18 cellular contexts compared by ENCODE assay signal in genomic region chr2:207184348-207184747, GRCh38. TPM values are rescaled to one million over a fixed set of nuclear protein-coding genes. Genes with fewer than 3 reads are reported as not detected.
DNase-seq lines count a peak whose midpoint lies in the region; ATAC-seq, FAIRE-seq and TF ChIP-seq lines count a peak whose summit lies in the region.
"Had no signal": no experiment of that assay in that cellular context is flagged by ENCODE, and none has a peak within 500 bp of the region (broad histone marks: within the 10 kb centered on the region; RNA-seq: fewer than 3 reads in every experiment).

No MANE protein-coding gene starts in this region.

- H3K9ac ChIP-seq in H9 (ENCODE audit: extremely low read depth, insufficient read length, low read length) (no peak overlapping the region), keratinocyte (ENCODE audit: control insufficient read depth, extremely low read depth, insufficient read depth, low read length) (no peak overlapping the region)
- H3K9ac ChIP-seq: neural progenitor cell had no signal

- no peak for ATAC-seq in HG02588 (IDR thresholded peaks at IDR 0.05; ENCODE audit: unreplicated experiment)

- no peak overlapping the region for H3T11ph ChIP-seq in H9 (ENCODE audit: low read length)

- H3K23ac ChIP-seq in H9 (ENCODE audit: insufficient read length, low read depth, low read length), result no peak overlapping the region

- no peaks in the 10 kb centered on the region for H3K36me3 ChIP-seq in keratinocyte (ENCODE audit: control insufficient read depth in 2 of 2, extremely low read depth in 1 of 2, insufficient read depth in 2 of 2, low read length in 2 of 2)
- H3K36me3 ChIP-seq: esophagus muscularis mucosa, neural progenitor cell had no signal

- peak; percentile 51 for FAIRE-seq in keratinocyte (lab: Jason Lieb, UNC)

- dilution Hi-C loops in keratinocyte (cut with MboI; ENCODE audit: extremely low pct_ligation_motif_present, low sequenced_read_pairs), result no loop called here

- H3K36me3 Mint-ChIP-seq in H9 (ENCODE audit: insufficient read depth in 1 of 3, low read depth in 3 of 3), result peaks cover 0 to 4% (median 0%) of the 10 kb centered on the region in 3 experiments; a peak in 1 of 7 replicates
- H3K36me3 Mint-ChIP-seq: neural progenitor cell had no signal

- H4K20me1 ChIP-seq in H9 (ENCODE audit: control insufficient read depth, insufficient read depth, insufficient read length) (no peaks in the 10 kb centered on the region), keratinocyte (ENCODE audit: control insufficient read depth, extremely low read depth, insufficient read depth, low read length) (no peaks in the 10 kb centered on the region)

- no peak overlapping the region for H2BK12ac ChIP-seq in H9 (ENCODE audit: insufficient read length, low read depth, low read length)

- no peak overlapping the region for H2BK5ac ChIP-seq in H9 (ENCODE audit: insufficient read length, low read length)

- H3K79me1 ChIP-seq in H9 (ENCODE audit: insufficient read depth, low read depth, low read length, poor library complexity, severe bottlenecking), result no peaks in the 10 kb centered on the region

- H3K27ac ChIP-seq in H9 (ENCODE audit: insufficient read length, low read depth, low read length) (no peak overlapping the region), keratinocyte (ENCODE audit: control insufficient read depth, insufficient read depth, low read length) (no peak overlapping the region)
- H3K27ac ChIP-seq: esophagus muscularis mucosa, neural progenitor cell, PC-9, SK-N-MC had no signal

- H3K4me3 Mint-ChIP-seq in H9, result no peak overlapping the region
- H3K4me3 Mint-ChIP-seq: neural progenitor cell had no signal

- no peak overlapping the region for H3K4me3 ChIP-seq in keratinocyte (ENCODE audit: control insufficient read depth in 2 of 3, extremely low read depth in 1 of 3, insufficient read depth in 2 of 3, low read depth in 1 of 3, low read length in 3 of 3)
- H3K4me3 ChIP-seq: esophagus muscularis mucosa, neural progenitor cell, PC-9, SK-N-MC had no signal

- H2BK15ac ChIP-seq in H9 (ENCODE audit: low read depth, low read length), result no peak overlapping the region

- no peak overlapping the region for H4K91ac ChIP-seq in H9 (ENCODE audit: insufficient read length, low read depth, low read length)

- no peaks in the 10 kb centered on the region for H3K27me3 Mint-ChIP-seq in H9 (ENCODE audit: low read depth)

- DNase-seq in AG08395 (ENCODE audit: low spot score) (peak; percentile 28), H9 (no peak), amniotic epithelial cell (ENCODE audit: low read depth) (peak; percentile 59), keratinocyte (ENCODE audit: low read depth, low spot score) (no peak), DMS153 treated with DMSO at 0.1 percent for 48 hours (lab: John Stamatoyannopoulos, UW; ENCODE audit: unreplicated experiment) (no peak), hippocampal formation (lab: John Stamatoyannopoulos, UW) (no peak), CD1c-positive myeloid dendritic cell (ENCODE audit: extremely low spot score) (no peak)
- DNase-seq: activated naive CD4-positive, alpha-beta T cell treated with anti-CD3 and anti-CD28 coated beads, Interleukin-2, amount 50 U/mL, for 16 hours; midbrain; NCI-H1417; NCI-H2171 treated with DMSO at 0.1 percent for 48 hours; NCI-H774; PC-9; substantia nigra had no signal

- no peaks in the 10 kb centered on the region for H3K9me3 ChIP-seq in H9 (ENCODE audit: control insufficient read depth, low read depth, low read length)
- H3K9me3 ChIP-seq in keratinocyte (ENCODE audit: control insufficient read depth, low read depth, low read length), result peaks cover 2% of the 10 kb centered on the region
- H3K9me3 ChIP-seq: esophagus muscularis mucosa had no signal

- no peak overlapping the region for H3K14ac ChIP-seq in H9 (ENCODE audit: insufficient read depth, low read length)

- no peak overlapping the region for H3K56ac ChIP-seq in H9 (ENCODE audit: insufficient read length, low read depth, low read length)

- H4K5ac ChIP-seq in H9 (ENCODE audit: insufficient read length, low read depth, low read length), result no peak overlapping the region

- H4K8ac ChIP-seq in H9 (replicated peaks; ENCODE audit: insufficient read length, low read depth, low read length), result no peak overlapping the region

- H3K9me3 Mint-ChIP-seq in H9, result no peaks in the 10 kb centered on the region
- H3K9me3 Mint-ChIP-seq: neural progenitor cell had no signal

- H3K27me3 ChIP-seq in H9 (ENCODE audit: insufficient read depth, low read length), result no peaks in the 10 kb centered on the region; the same call in 1 of the 2 replicates
- H3K27me3 ChIP-seq in keratinocyte (ENCODE audit: control insufficient read depth, extremely low read depth, insufficient read depth, low read length), result no peaks in the 10 kb centered on the region
- H3K27me3 ChIP-seq: esophagus muscularis mucosa, neural progenitor cell had no signal

- no peak overlapping the region for H2BK20ac ChIP-seq in H9 (ENCODE audit: low read depth, low read length, poor library complexity, severe bottlenecking)

- no peak overlapping the region for H2BK120ac ChIP-seq in H9 (ENCODE audit: low read depth, low read length, poor library complexity, severe bottlenecking)

- H3K18ac ChIP-seq in H9 (ENCODE audit: insufficient read length, low read depth, low read length), result no peak overlapping the region

- H3K9me1 ChIP-seq in keratinocyte (ENCODE audit: control insufficient read depth, extremely low read depth, insufficient read depth, low read length), result no peaks in the 10 kb centered on the region

- no peaks in the 10 kb centered on the region for H3K4me1 ChIP-seq in H9 (ENCODE audit: insufficient read depth, low read length)
- no peaks in the 10 kb centered on the region for H3K4me1 ChIP-seq in keratinocyte (ENCODE audit: control insufficient read depth, extremely low read depth, insufficient read depth, low read length)
- H3K4me1 ChIP-seq: neural progenitor cell had no signal

- H3K23me2 ChIP-seq in H9 (ENCODE audit: insufficient read length, low read depth, low read length, poor library complexity, severe bottlenecking), result no peaks in the 10 kb centered on the region

- no peak overlapping the region for H3K4ac ChIP-seq in H9 (ENCODE audit: low read depth, low read length)

- peaks cover 0 to 5% of the 10 kb centered on the region in 2 experiments; a peak in 1 of 4 replicates for H3K4me1 Mint-ChIP-seq in H9

- H2AFZ ChIP-seq in H9 (ENCODE audit: low read length) (peak overlapping the region; percentile 10), keratinocyte (ENCODE audit: control insufficient read depth, low read length) (no peak overlapping the region)
- H2AFZ ChIP-seq: neural progenitor cell, PC-9 had no signal

- no peak overlapping the region for H3K27ac Mint-ChIP-seq in H9
- H3K27ac Mint-ChIP-seq: neural progenitor cell had no signal

- H3K79me2 ChIP-seq in H9 (ENCODE audit: insufficient read depth, low read length), result no peaks in the 10 kb centered on the region
- H3K79me2 ChIP-seq in keratinocyte (ENCODE audit: control insufficient read depth, insufficient read depth, low read length), result no peaks in the 10 kb centered on the region

- no peak for TF ChIP-seq CTCF in H9 (conservative IDR thresholded peaks at IDR 0.05)
- no peak for TF ChIP-seq CTCF in keratinocyte (optimal IDR thresholded peaks at IDR 0.05 in 1 of 3, IDR thresholded peaks at IDR 0.05 in 1 of 3, conservative IDR thresholded peaks at IDR 0.05 in 1 of 3; ENCODE audit: extremely low read depth in 1 of 3, insufficient read depth in 2 of 3, low read length in 3 of 3)

- no CpG with 5 or more reads among the region's 2 CpGs for WGBS in H9 (ENCODE audit: extremely low coverage, insufficient read length, low lambda C conversion rate)

- H2AK5ac ChIP-seq in H9 (ENCODE audit: insufficient read length, low read length), result no peak overlapping the region

- no peak overlapping the region for H3K4me2 ChIP-seq in H9 (ENCODE audit: insufficient read depth, insufficient read length, low read length)
- H3K4me2 ChIP-seq in keratinocyte (ENCODE audit: control insufficient read depth, extremely low read depth, insufficient read depth, low read depth, low read length), result no peak overlapping the region
- H3K4me2 ChIP-seq: neural progenitor cell, PC-9 had no signal

RNA-seq across cellular contexts. Expression of gene KLF7, which starts 18.6 kb away (rescaled TPM):
- total RNA-seq in H9 (2021), result 32.2 and 33.4 TPM in 2 replicates
- 42.5 to 44.7 TPM (median 44.0 TPM) in 3 replicates for polyA plus RNA-seq in keratinocyte
- 20.3 TPM for polyA plus RNA-seq in keratinocyte (2011; ENCODE audit: low read depth)
- 30.4 and 30.6 TPM in 2 replicates for polyA plus RNA-seq in keratinocyte (2011; cell fraction: cytosol; rRNA removed)
- 148 and 159 TPM in 2 replicates for polyA plus RNA-seq in keratinocyte (2011; cell fraction: nucleus; rRNA removed)
- 22.7 and 30.7 TPM in 2 replicates for polyA plus RNA-seq in keratinocyte (2012; ENCODE audit: low replicate concordance)
- polyA minus RNA-seq in keratinocyte, result 130 to 189 TPM (median 170 TPM) in 3 replicates
- polyA minus RNA-seq in keratinocyte (2011; cell fraction: cytosol; rRNA and poly(A)+ RNA removed), result 17.1 TPM
- polyA minus RNA-seq in keratinocyte (2011; cell fraction: nucleus; rRNA and poly(A)+ RNA removed), result 66.6 and 144 TPM in 2 replicates

Comparison
In these comparisons a context has a peak if more than half of its experiments do, and no peak if none do; other contexts are left out.
1. DNase-seq: peak in AG08395 (single experiment) and amniotic epithelial cell (single experiment); none in H9 (single experiment), keratinocyte (single experiment), DMS153 treated with DMSO at 0.1 percent for 48 hours (single experiment), hippocampal formation (0 of 2) and CD1c-positive myeloid dendritic cell (single experiment).